14 cellular contexts compared by ENCODE assay signal in the genomic region with DNA sequence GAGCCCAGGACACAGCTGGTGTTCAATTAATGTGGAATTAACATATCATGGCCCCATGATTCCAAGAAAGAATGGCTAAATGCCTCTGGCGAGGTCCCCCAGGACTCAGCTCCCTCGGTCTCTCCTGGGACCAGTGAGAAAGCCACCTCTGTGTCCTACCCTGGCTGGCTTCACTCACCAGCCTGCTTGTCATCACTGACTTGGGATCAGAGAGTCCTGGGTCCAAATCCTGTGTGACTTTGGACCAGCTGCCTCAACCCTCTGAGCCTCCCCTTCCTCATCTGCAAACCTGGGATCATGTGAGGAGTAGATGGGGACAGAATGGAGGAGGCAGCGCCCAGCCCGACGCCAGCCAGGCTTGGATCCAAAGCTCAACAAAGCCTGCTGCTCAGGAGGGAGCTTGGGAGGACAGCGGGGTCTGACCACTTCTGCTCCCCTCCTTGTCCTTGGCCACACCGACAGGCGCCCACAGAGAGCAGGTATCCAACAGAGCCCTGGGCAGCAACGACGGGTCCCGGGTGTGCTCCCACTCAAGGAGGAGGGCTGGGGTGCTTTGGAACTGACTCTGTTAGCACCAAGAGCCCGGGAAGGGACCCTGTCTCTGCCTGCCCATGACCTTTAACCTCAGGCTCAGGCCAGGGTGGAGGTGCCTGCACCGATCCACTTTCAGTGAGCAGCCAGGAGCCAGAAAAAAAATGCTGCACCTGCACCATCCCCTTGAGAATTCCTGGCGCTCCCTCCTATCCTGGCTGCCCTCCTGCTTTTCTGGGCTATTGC. TPM values are rescaled to one million over a fixed set of nuclear protein-coding genes. Genes with fewer than 3 reads are reported as not detected.
DNase-seq lines count a peak whose midpoint lies in the region; ATAC-seq and TF ChIP-seq lines count a peak whose summit lies in the region.
"Had no signal": no experiment of that assay in that cellular context is flagged by ENCODE, and none has a peak within 500 bp of the region (broad histone marks: within the 10 kb centered on the region; RNA-seq: fewer than 3 reads in every experiment).

No MANE protein-coding gene starts in this region.

- H3K9me3 Mint-ChIP-seq in activated CD8-positive, alpha-beta memory T cell treated with anti-CD3 and anti-CD28 coated beads, Interleukin-2, amount 10 ng/mL, durations not matched to agents 7 days and 5 days (ENCODE audit: low read depth) = no peaks in the 10 kb centered on the region
- peaks cover 6% of the 10 kb centered on the region for H3K9me3 Mint-ChIP-seq in glutamatergic neuron (ENCODE audit: unreplicated experiment)
- H3K9me3 Mint-ChIP-seq in stimulated activated effector memory CD8-positive, alpha-beta T cell treated with anti-CD3 and anti-CD28 coated beads, Interleukin-12 subunit alpha, Interleukin-12 subunit beta, amount 100 ng/mL, for 72 hours = no peaks in the 10 kb centered on the region
- no peaks in the 10 kb centered on the region for H3K9me3 Mint-ChIP-seq in progenitor cell of endocrine pancreas (ENCODE audit: low read depth)
- H3K9me3 Mint-ChIP-seq: immature natural killer cell had no signal

- DNase-seq in activated CD8-positive, alpha-beta memory T cell treated with anti-CD3 and anti-CD28 coated beads, Interleukin-2, amount 50 U/mL, for 48 hours = peak; percentile 46
- DNase-seq in activated CD8-positive, alpha-beta memory T cell treated with anti-CD3 and anti-CD28 coated beads, Interleukin-2, amount 10 ng/mL, durations not matched to agents 7 days and 5 days = no peak
- DNase-seq in Panc1 (ENCODE audit: low read depth, low spot score) (no peak), glutamatergic neuron (no peak), progenitor cell of endocrine pancreas (ENCODE audit: low spot score, unreplicated experiment) (no peak), Right ventricle myocardium inferior (ENCODE audit: missing footprints) (no peak), stomach (no peak)
- no peak for DNase-seq in stimulated activated effector memory CD8-positive, alpha-beta T cell treated with anti-CD3 and anti-CD28 coated beads, Interleukin-12 subunit alpha, Interleukin-12 subunit beta, amount 100 ng/mL, for 72 hours (ENCODE audit: low spot score in 2 of 2)
- DNase-seq: anterior cingulate cortex, DMS 273 treated with DMSO at 0.1 percent for 48 hours, foreskin fibroblast, immature natural killer cell, mucosa of descending colon, NCI-H446 had no signal

- no peak for TF ChIP-seq POLR2A in stomach (IDR thresholded peaks at IDR 0.05)

- POLR2A ChIA-PET in Panc1 (lab: Charles Lee) = no interaction called here

- peaks cover 28% of the 10 kb centered on the region for H3K4me1 ChIP-seq in Panc1 (ENCODE audit: control insufficient read depth, insufficient read depth, low read length)
- H3K4me1 ChIP-seq in stomach = peaks cover 26 to 42% (median 28%) of the 10 kb centered on the region in 4 donors

- H3K27ac ChIP-seq in Panc1 (ENCODE audit: low read length) (no peak overlapping the region), stomach (no peak overlapping the region)

- in situ Hi-C loops in Panc1 (cut with HindIII; ENCODE audit: low pct_unique_long_range_greater_than_20kb, low sequenced_read_pairs) = no loop called here

- H3K9me3 ChIP-seq in Panc1 (ENCODE audit: control insufficient read depth, insufficient read depth, low read depth, low read length) (no peaks in the 10 kb centered on the region), stomach (no peaks in the 10 kb centered on the region)
- H3K9me3 ChIP-seq: mucosa of descending colon had no signal

- no peak for TF ChIP-seq EP300 in stomach (IDR thresholded peaks at IDR 0.05)

- H3K36me3 Mint-ChIP-seq in activated CD8-positive, alpha-beta memory T cell treated with anti-CD3 and anti-CD28 coated beads, Interleukin-2, amount 10 ng/mL, durations not matched to agents 7 days and 5 days = no peaks in the 10 kb centered on the region
- H3K36me3 Mint-ChIP-seq in glutamatergic neuron (ENCODE audit: unreplicated experiment) (peaks cover 5% of the 10 kb centered on the region), progenitor cell of endocrine pancreas (ENCODE audit: insufficient read depth) (no peaks in the 10 kb centered on the region)
- H3K36me3 Mint-ChIP-seq in stimulated activated effector memory CD8-positive, alpha-beta T cell treated with anti-CD3 and anti-CD28 coated beads, Interleukin-12 subunit alpha, Interleukin-12 subunit beta, amount 100 ng/mL, for 72 hours = no peaks in the 10 kb centered on the region
- H3K36me3 Mint-ChIP-seq: immature natural killer cell had no signal

- 50 to 64% (median 53%) methylated on average over 8 to 14 of the region's 14 CpGs for WGBS in stomach, 5 donors

- TF ChIP-seq CTCF in Panc1 (IDR thresholded peaks at IDR 0.05) = no peak
- no peak for TF ChIP-seq CTCF in glutamatergic neuron (IDR thresholded peaks at IDR 0.05; ENCODE audit: partially characterized antibody, unreplicated experiment)
- TF ChIP-seq CTCF in progenitor cell of endocrine pancreas (IDR thresholded peaks at IDR 0.05; ENCODE audit: unreplicated experiment) = no peak
- no peak for TF ChIP-seq CTCF in stomach (IDR thresholded peaks at IDR 0.05)

- no peak for ATAC-seq in activated CD8-positive, alpha-beta memory T cell treated with anti-CD3 and anti-CD28 coated beads, Interleukin-2, amount 10 ng/mL, durations not matched to agents 7 days and 5 days
- ATAC-seq in Panc1 (no peak), Right ventricle myocardium inferior (no peak)
- no peak for ATAC-seq in stimulated activated effector memory CD8-positive, alpha-beta T cell treated with anti-CD3 and anti-CD28 coated beads, Interleukin-12 subunit alpha, Interleukin-12 subunit beta, amount 100 ng/mL, for 72 hours
- ATAC-seq: mucosa of descending colon had no signal

- intact Hi-C loops in Panc1 (cut with micrococcal nuclease; ENCODE audit: unreplicated experiment) (no loop called here), Right ventricle myocardium inferior (cut with DNase I) (loop anchor here (5.0 kb wide), 1 partner anchor 207 kb away; no protein-coding TSS in a partner anchor), stomach (cut with DNase I; ENCODE audit: low total_unique reads) (no loop called here)

- H3K4me3 ChIP-seq in Panc1 (ENCODE audit: low read depth in 2 of 2, low read length in 2 of 2) = no peak overlapping the region
- no peak overlapping the region for H3K4me3 ChIP-seq in stomach
- H3K4me3 ChIP-seq: mucosa of descending colon had no signal

- H3K36me3 ChIP-seq in Panc1 (ENCODE audit: control insufficient read depth, insufficient read depth, low read length) = no peaks in the 10 kb centered on the region
- no peaks in the 10 kb centered on the region for H3K36me3 ChIP-seq in stomach

- no peak overlapping the region for H3K27ac Mint-ChIP-seq in activated CD8-positive, alpha-beta memory T cell treated with anti-CD3 and anti-CD28 coated beads, Interleukin-2, amount 10 ng/mL, durations not matched to agents 7 days and 5 days
- H3K27ac Mint-ChIP-seq in glutamatergic neuron (ENCODE audit: unreplicated experiment) = no peak overlapping the region
- H3K27ac Mint-ChIP-seq in stimulated activated effector memory CD8-positive, alpha-beta T cell treated with anti-CD3 and anti-CD28 coated beads, Interleukin-12 subunit alpha, Interleukin-12 subunit beta, amount 100 ng/mL, for 72 hours = no peak overlapping the region
- no peak overlapping the region for H3K27ac Mint-ChIP-seq in progenitor cell of endocrine pancreas
- H3K27ac Mint-ChIP-seq: immature natural killer cell had no signal

- peaks cover 20% of the 10 kb centered on the region for H3K4me1 Mint-ChIP-seq in activated CD8-positive, alpha-beta memory T cell treated with anti-CD3 and anti-CD28 coated beads, Interleukin-2, amount 10 ng/mL, durations not matched to agents 7 days and 5 days
- H3K4me1 Mint-ChIP-seq in glutamatergic neuron (ENCODE audit: low read depth, unreplicated experiment) (peaks cover 6% of the 10 kb centered on the region), progenitor cell of endocrine pancreas (ENCODE audit: low read depth) (peaks cover 11% of the 10 kb centered on the region)
- peaks cover 34% of the 10 kb centered on the region for H3K4me1 Mint-ChIP-seq in stimulated activated effector memory CD8-positive, alpha-beta T cell treated with anti-CD3 and anti-CD28 coated beads, Interleukin-12 subunit alpha, Interleukin-12 subunit beta, amount 100 ng/mL, for 72 hours

- TSS peak; percentile 53 for BruUV-seq in Panc1 (replicated peaks; lab: Mats Ljungman, UMichigan)

- CTCF ChIA-PET in activated CD8-positive, alpha-beta memory T cell treated with anti-CD3 and anti-CD28 coated beads, Interleukin-2, amount 10 ng/mL, durations not matched to agents 7 days and 5 days (lab: Charles Lee) = interaction anchor here (0.9 to 4.3 kb wide), 3 partner anchors 32 to 88 kb away, joined by 3 to 22 read pairs (median 3); no protein-coding TSS in a partner anchor
- CTCF ChIA-PET in Panc1 (lab: Charles Lee) = interaction anchor here (0.8 kb wide), 1 partner anchor 33 kb away, joined by 3 read pairs; no protein-coding TSS in a partner anchor

- H3K27me3 ChIP-seq in Panc1 (ENCODE audit: control insufficient read depth, insufficient read depth, low read length) (no peaks in the 10 kb centered on the region), stomach (peaks cover 0 to 55% (median 51%) of the 10 kb centered on the region in 3 donors)

- no peak overlapping the region for H3K4me3 Mint-ChIP-seq in activated CD8-positive, alpha-beta memory T cell treated with anti-CD3 and anti-CD28 coated beads, Interleukin-2, amount 10 ng/mL, durations not matched to agents 7 days and 5 days
- H3K4me3 Mint-ChIP-seq in glutamatergic neuron (ENCODE audit: unreplicated experiment) = peak overlapping the region; percentile 34
- H3K4me3 Mint-ChIP-seq in stimulated activated effector memory CD8-positive, alpha-beta T cell treated with anti-CD3 and anti-CD28 coated beads, Interleukin-12 subunit alpha, Interleukin-12 subunit beta, amount 100 ng/mL, for 72 hours = peak overlapping the region; percentile 41
- no peak overlapping the region for H3K4me3 Mint-ChIP-seq in progenitor cell of endocrine pancreas (ENCODE audit: low read depth)

- H3K27me3 Mint-ChIP-seq in activated CD8-positive, alpha-beta memory T cell treated with anti-CD3 and anti-CD28 coated beads, Interleukin-2, amount 10 ng/mL, durations not matched to agents 7 days and 5 days = peaks cover 43% of the 10 kb centered on the region
- H3K27me3 Mint-ChIP-seq in glutamatergic neuron (ENCODE audit: unreplicated experiment) (peaks cover 16% of the 10 kb centered on the region), progenitor cell of endocrine pancreas (peaks cover 63% of the 10 kb centered on the region)

RNA-seq across cellular contexts. Expression of a gene that starts 3.2 kb away (rescaled TPM):
- not detected for total RNA-seq in activated CD8-positive, alpha-beta memory T cell treated with anti-CD3 and anti-CD28 coated beads, Interleukin-2, amount 10 ng/mL, durations not matched to agents 7 days and 5 days
- total RNA-seq in Panc1 (2021; ENCODE audit: unreplicated experiment) = 23.3 TPM
- polyA plus RNA-seq in Panc1 (2012; ENCODE audit: insufficient read length) = 12.9 TPM
- total RNA-seq in glutamatergic neuron (ENCODE audit: unreplicated experiment) = 1.2 TPM
- total RNA-seq in progenitor cell of endocrine pancreas = 0.53 and 1.2 TPM in 2 replicates
- not detected for total RNA-seq in Right ventricle myocardium inferior
- total RNA-seq in stomach = 1 to 10 TPM in 1 of 5 donors, under 1 TPM in 1, not detected in 3; 0.29 to 7.0 TPM
- under 1 TPM in 2 of 3 donors, not detected in 1; 0.18 to 0.44 TPM for polyA plus RNA-seq in stomach
- polyA plus RNA-seq: immature natural killer cell had no signal

RNA-seq across cellular contexts. Expression of a gene that starts 11.5 kb away (rescaled TPM):
- not detected for total RNA-seq in activated CD8-positive, alpha-beta memory T cell treated with anti-CD3 and anti-CD28 coated beads, Interleukin-2, amount 10 ng/mL, durations not matched to agents 7 days and 5 days
- total RNA-seq in Panc1 (2021; ENCODE audit: unreplicated experiment) (3.9 TPM), glutamatergic neuron (ENCODE audit: unreplicated experiment) (1.6 TPM), progenitor cell of endocrine pancreas (0.64 and 1.1 TPM in 2 replicates), Right ventricle myocardium inferior (6.0 TPM), stomach (1 to 10 TPM in 2 of 5 donors, not detected in 3; 1.3 to 1.5 TPM)
- 6.4 TPM for polyA plus RNA-seq in Panc1 (2012; ENCODE audit: insufficient read length)
- 1 to 10 TPM in 1 of 3 donors, under 1 TPM in 2; 0.56 to 1.4 (median 0.78) TPM for polyA plus RNA-seq in stomach

RNA-seq across cellular contexts. Expression of a gene that starts 57.8 kb away (rescaled TPM):
- total RNA-seq in activated CD8-positive, alpha-beta memory T cell treated with anti-CD3 and anti-CD28 coated beads, Interleukin-2, amount 10 ng/mL, durations not matched to agents 7 days and 5 days = 100 to 1,000 TPM; 295 to 364 TPM
- total RNA-seq in Panc1 (2021; ENCODE audit: unreplicated experiment) (263 TPM), glutamatergic neuron (ENCODE audit: unreplicated experiment) (192 TPM), progenitor cell of endocrine pancreas (361 and 385 TPM in 2 replicates), Right ventricle myocardium inferior (110 TPM), stomach (100 to 1,000 TPM; 209 to 649 (median 290) TPM)
- polyA plus RNA-seq in Panc1 (2012; ENCODE audit: insufficient read length) = 147 TPM
- polyA plus RNA-seq in stomach = 10 to 100 TPM; 55.2 to 78.8 (median 76.6) TPM

Comparison
In these comparisons a context has a peak if more than half of its experiments do, and no peak if none do; other contexts are left out.
1. H3K4me3 Mint-ChIP-seq: peak in glutamatergic neuron (single experiment) and stimulated activated effector memory CD8-positive, alpha-beta T cell treated with anti-CD3 and anti-CD28 coated beads, Interleukin-12 subunit alpha, Interleukin-12 subunit beta, amount 100 ng/mL, for 72 hours (single experiment); none in activated CD8-positive, alpha-beta memory T cell treated with anti-CD3 and anti-CD28 coated beads, Interleukin-2, amount 10 ng/mL, durations not matched to agents 7 days and 5 days (single experiment) and progenitor cell of endocrine pancreas (single experiment).